24 cellular contexts compared by ENCODE assay signal in the genomic region with DNA sequence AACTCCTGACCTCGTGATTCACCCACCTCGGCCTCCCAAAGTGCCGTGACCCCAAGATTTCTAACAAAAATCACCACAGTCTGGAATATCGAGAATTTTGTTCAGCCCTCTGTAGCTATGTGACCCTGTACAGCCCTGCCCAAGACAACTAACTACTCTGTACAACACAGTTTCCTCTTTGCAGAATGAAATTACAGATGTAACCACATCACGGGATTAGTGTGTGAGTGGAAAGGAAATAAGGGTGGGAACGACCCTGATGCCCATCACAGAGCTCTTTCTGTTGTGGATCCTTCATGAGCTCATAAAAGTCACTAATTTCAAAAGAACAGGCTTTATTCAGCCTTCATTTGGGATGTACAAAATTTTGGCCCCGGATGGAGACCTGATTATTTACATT. TPM values are rescaled to one million over a fixed set of nuclear protein-coding genes. Genes with fewer than 3 reads are reported as not detected.
DNase-seq lines count a peak whose midpoint lies in the region; ATAC-seq and TF ChIP-seq lines count a peak whose summit lies in the region.
"Had no signal": no experiment of that assay in that cellular context is flagged by ENCODE, and none has a peak within 500 bp of the region (broad histone marks: within the 10 kb centered on the region; RNA-seq: fewer than 3 reads in every experiment).

No MANE protein-coding gene starts in this region.

- H3K4me1 ChIP-seq in Panc1 (ENCODE audit: control insufficient read depth, insufficient read depth, low read length) (peaks cover 7% of the 10 kb centered on the region), osteoblast (ENCODE audit: insufficient read depth, low read length) (peaks cover 6% of the 10 kb centered on the region), lower lobe of right lung (no peaks in the 10 kb centered on the region)
- H3K4me1 ChIP-seq: Peyer's patch had no signal

- H3K4me2 ChIP-seq in osteoblast (ENCODE audit: insufficient read depth, low read length): no peak overlapping the region
- H3K4me2 ChIP-seq: A549, GM23338 had no signal

- CTCF ChIA-PET in Panc1 (lab: Charles Lee): no interaction called here

- in situ Hi-C loops in Panc1 (cut with HindIII; ENCODE audit: low pct_unique_long_range_greater_than_20kb, low sequenced_read_pairs): no loop called here

- H3K27me3 ChIP-seq in Panc1 (ENCODE audit: control insufficient read depth, insufficient read depth, low read length) (no peaks in the 10 kb centered on the region), osteoblast (ENCODE audit: insufficient read depth, low read length) (no peaks in the 10 kb centered on the region), H7 (ENCODE audit: control insufficient read depth, insufficient read depth, low read length) (no peaks in the 10 kb centered on the region), lower lobe of right lung (ENCODE audit: low read depth) (no peaks in the 10 kb centered on the region)
- H3K27me3 ChIP-seq: Peyer's patch, SJSA1 had no signal

- intact Hi-C loops in Panc1 (cut with micrococcal nuclease; ENCODE audit: unreplicated experiment): no loop called here
- intact Hi-C loops in lower lobe of right lung (cut with DNase I): no loop called here

- ATAC-seq in Panc1 (no peak), HG02798 (IDR thresholded peaks at IDR 0.05; ENCODE audit: poor library complexity, unreplicated experiment) (no peak), HG03175 (IDR thresholded peaks at IDR 0.05; ENCODE audit: unreplicated experiment) (no peak), lower lobe of right lung (no peak)
- ATAC-seq: A549, GM23338 had no signal

- POLR2A ChIA-PET in Panc1 (lab: Charles Lee): interaction anchor here (0.5 to 0.7 kb wide), 2 partner anchors 304 to 786 kb away, joined by 3 read pairs; partner anchors contain the start of gene BBS10

- no TSS peak for BruUV-seq in Panc1 (replicated peaks; lab: Mats Ljungman, UMichigan)

- H3K36me3 ChIP-seq in Panc1 (ENCODE audit: control insufficient read depth, insufficient read depth, low read length) (no peaks in the 10 kb centered on the region), osteoblast (ENCODE audit: insufficient read depth, low read length) (no peaks in the 10 kb centered on the region), H7 (replicated peaks; ENCODE audit: control insufficient read depth, insufficient read depth, low read length) (no peaks in the 10 kb centered on the region), lower lobe of right lung (no peaks in the 10 kb centered on the region)
- H3K36me3 ChIP-seq: Peyer's patch, SJSA1 had no signal

- H4K20me1 ChIP-seq in osteoblast (ENCODE audit: insufficient read depth, low read length): no peaks in the 10 kb centered on the region

- no peak overlapping the region for H3K4me3 ChIP-seq in Panc1 (ENCODE audit: low read depth in 2 of 2, low read length in 2 of 2)
- H3K4me3 ChIP-seq in fibroblast of villous mesenchyme (ENCODE audit: low read depth, low read length): no peak overlapping the region
- H3K4me3 ChIP-seq in osteoblast (ENCODE audit: insufficient read depth, low read length): no peak overlapping the region
- H3K4me3 ChIP-seq in H7 (ENCODE audit: insufficient read depth, low read depth, low read length): no peak overlapping the region
- no peak overlapping the region for H3K4me3 ChIP-seq in lower lobe of right lung
- H3K4me3 ChIP-seq: A549, GM23338, Peyer's patch, SJSA1 had no signal

- TF ChIP-seq CTCF in Panc1 (IDR thresholded peaks at IDR 0.05) (no peak), fibroblast of villous mesenchyme (IDR thresholded peaks at IDR 0.05; ENCODE audit: insufficient read depth, low read depth, low read length) (no peak), osteoblast (IDR thresholded peaks at IDR 0.05; ENCODE audit: extremely low read depth, low read depth, low read length) (no peak), lower lobe of right lung (IDR thresholded peaks at IDR 0.05) (no peak)

- DNase-seq in GDM1 (lab: John Stamatoyannopoulos, UW) (peak; percentile 5), Panc1 (ENCODE audit: low read depth, low spot score) (no peak), fibroblast of villous mesenchyme (ENCODE audit: low read depth) (peak; percentile 33), osteoblast (ENCODE audit: insufficient read length, low spot score, missing footprints) (no peak), H7 (no peak), lower lobe of right lung (no peak)
- DNase-seq: CD4-positive, CD25-positive, alpha-beta regulatory T cell; COR-L47; DMS 273 treated with DMSO at 0.1 percent for 48 hours; DMS79 treated with DMSO at 0.1 percent for 48 hours; HCEC 1CT; NCI-H1105 treated with DMSO at 0.1 percent for 48 hours; NCI-H1694; NCI-H2081 treated with DMSO at 0.1 percent for 48 hours; NCI-H2171 treated with DMSO at 0.1 percent for 48 hours; NCI-H524 treated with DMSO at 0.1 percent for 48 hours; NCI-H82; Peyer's patch; SW 1271 had no signal

- peak overlapping the region; percentile 78; the same call in 1 of the 2 replicates for H3K27ac ChIP-seq in Panc1 (ENCODE audit: low read length)
- H3K27ac ChIP-seq in osteoblast (ENCODE audit: low read depth, low read length): no peak overlapping the region
- H3K27ac ChIP-seq in lower lobe of right lung: no peak overlapping the region
- H3K27ac ChIP-seq: Peyer's patch, SJSA1 had no signal

- no peaks in the 10 kb centered on the region for H3K79me2 ChIP-seq in osteoblast (ENCODE audit: insufficient read depth, low read length)

- H3K9me3 ChIP-seq in Panc1 (ENCODE audit: control insufficient read depth, insufficient read depth, low read depth, low read length) (peaks cover 31% of the 10 kb centered on the region; the same call in 1 of the 2 replicates), osteoblast (ENCODE audit: low read depth, low read length) (no peaks in the 10 kb centered on the region), lower lobe of right lung (no peaks in the 10 kb centered on the region)
- H3K9me3 ChIP-seq: Peyer's patch had no signal

- H2AFZ ChIP-seq in osteoblast (ENCODE audit: low read length): peak overlapping the region; percentile 62
- H2AFZ ChIP-seq: GM23338 had no signal

RNA-seq across cellular contexts. Expression of gene KRR1, which starts 50.5 kb away (rescaled TPM):
- total RNA-seq in Panc1 (2021; ENCODE audit: unreplicated experiment) (161 TPM), fibroblast of villous mesenchyme (27.4 and 31.1 TPM in 2 replicates), osteoblast (37.4 and 45.6 TPM in 2 replicates), lower lobe of right lung (39.8 TPM)
- 60.4 TPM for polyA plus RNA-seq in Panc1 (2012; ENCODE audit: insufficient read length)
- 25.6 and 35.0 TPM in 2 replicates for total RNA-seq in H7 (2014; rRNA removed; shearing (Covaris generic))

Comparison
In these comparisons a context has a peak if more than half of its experiments do, and no peak if none do; other contexts are left out.
1. DNase-seq: peak in GDM1 (single experiment) and fibroblast of villous mesenchyme (single experiment); none in Panc1 (single experiment), osteoblast (single experiment), H7 (single experiment) and lower lobe of right lung (single experiment).